ENCODE assay signal across 14 cellular contexts in genomic region chr19:13669780-13670355, GRCh38.
"Had no signal": no experiment of that assay in that cellular context is flagged by ENCODE, and none has a peak within 500 bp of the region (broad histone marks: within the 10 kb centered on the region; RNA-seq: fewer than 3 reads in every experiment).

No MANE protein-coding gene starts in this region.

- H3K4me3 ChIP-seq: body of pancreas, cardiac muscle cell, gastroesophageal sphincter, sigmoid colon, smooth muscle cell, tibial artery had no signal

- DNase-seq: activated gamma-delta T cell treated with Interleukin-2 at 50 U/mL for 16 hours; activated T-cell treated with anti-CD3 and anti-CD28 coated beads, Interleukin-2, amount 50 U/mL, for 1 hour; body of pancreas; kidney; sigmoid colon; stimulated activated CD4-positive, alpha-beta T cell treated with anti-CD3 and anti-CD28 coated beads, Interleukin-2, amount 100 ng/mL, for 48 hours; stimulated activated naive CD4-positive, alpha-beta T cell; T1000; tibial artery had no signal

- H3K36me3 ChIP-seq: cardiac muscle cell, gastroesophageal sphincter, sigmoid colon, tibial artery had no signal

- H3K27me3 ChIP-seq: body of pancreas, cardiac muscle cell, gastroesophageal sphincter had no signal

- H3K27ac ChIP-seq: body of pancreas, cardiac muscle cell, epithelial cell of prostate, gastroesophageal sphincter, parathyroid adenoma, sigmoid colon, tibial artery had no signal

- H3K9me3 ChIP-seq: gastroesophageal sphincter, sigmoid colon, tibial artery had no signal

- H3K4me1 ChIP-seq: body of pancreas, gastroesophageal sphincter, parathyroid adenoma, sigmoid colon, tibial artery had no signal
